ENCODE assay signal across 8 cellular contexts in the genomic region with DNA sequence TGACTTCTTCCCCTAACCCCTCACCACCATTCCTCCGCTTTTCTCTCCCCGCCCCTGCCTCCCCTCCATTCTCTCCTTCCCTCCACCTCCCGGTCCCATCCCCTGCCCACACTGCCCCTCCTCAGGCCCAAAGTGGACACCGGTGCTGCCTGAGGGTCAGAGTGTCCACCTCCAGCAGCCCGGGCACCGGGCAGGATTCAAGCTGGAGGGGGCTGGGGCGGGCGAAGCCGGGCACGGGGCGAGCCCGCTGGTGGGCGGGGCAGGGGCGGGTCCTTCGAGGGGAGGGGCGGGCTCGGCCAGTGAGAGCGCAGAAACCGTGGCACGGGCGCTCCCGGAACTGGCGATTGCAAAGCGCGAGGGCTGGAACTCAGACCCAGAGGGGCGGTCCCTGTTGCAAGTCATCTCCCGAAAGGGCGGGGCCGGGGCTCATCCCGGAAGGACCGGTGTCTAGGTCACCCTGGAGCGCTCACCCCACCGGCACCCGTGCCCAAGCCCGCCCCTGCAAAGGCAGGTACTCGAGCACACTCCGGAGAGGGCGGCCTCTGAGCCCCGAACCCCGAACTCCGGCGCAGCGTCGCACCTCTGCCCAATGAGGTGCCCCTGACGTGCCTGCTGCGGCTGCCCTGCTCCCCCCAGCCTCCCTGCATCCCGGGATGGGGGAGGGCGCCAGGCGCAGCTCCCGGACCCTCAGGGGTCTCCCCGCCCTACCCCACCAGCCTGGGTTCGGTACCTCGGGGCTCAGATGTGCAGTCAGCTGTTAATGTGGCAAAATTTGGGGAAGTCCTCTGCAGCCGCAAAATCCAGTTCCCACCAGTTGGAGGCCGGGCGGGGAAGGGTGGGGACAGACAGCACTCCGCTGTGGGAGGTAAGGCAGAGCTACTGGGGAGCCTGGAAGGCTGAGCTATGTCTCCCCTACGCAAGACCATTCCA. TPM values are rescaled to one million over a fixed set of nuclear protein-coding genes. Genes with fewer than 3 reads are reported as not detected.
DNase-seq lines count a peak whose midpoint lies in the region; ATAC-seq and TF ChIP-seq lines count a peak whose summit lies in the region.

No MANE protein-coding gene starts in this region.

- H3K4me1 ChIP-seq in neuron (ENCODE audit: insufficient read depth, low read length): peaks cover 15% of the 10 kb centered on the region

- DNase-seq in DMS79 treated with DMSO at 0.1 percent for 48 hours (lab: John Stamatoyannopoulos, UW) (peak; percentile 58), KBM-7 (peak; percentile 83), RPMI8226 (peak; percentile 95), fibroblast of villous mesenchyme (ENCODE audit: low read depth) (peak; percentile 91), stromal cell of bone marrow (ENCODE audit: low read depth) (peak; percentile 83)
- DNase-seq in activated T-helper 9 cell treated with anti-CD3 and anti-CD28 coated beads, Interleukin-2, amount 50 U/mL, for 16 hours (ENCODE audit: low read depth): peak; percentile 89

- no peaks in the 10 kb centered on the region for H3K36me3 ChIP-seq in neuron (ENCODE audit: insufficient read depth, low read length)

- TF ChIP-seq CTCF in fibroblast of villous mesenchyme (IDR thresholded peaks at IDR 0.05; ENCODE audit: insufficient read depth, low read depth, low read length): no peak

- peak overlapping the region; percentile 63 for H2AFZ ChIP-seq in neuron (ENCODE audit: low read depth, low read length)

- no peaks in the 10 kb centered on the region for H3K27me3 ChIP-seq in neuron (ENCODE audit: insufficient read depth, low read length)

- peak; percentile 98 for ATAC-seq in GM21723 (IDR thresholded peaks at IDR 0.05; ENCODE audit: unreplicated experiment)

- no peaks in the 10 kb centered on the region for H3K9me3 ChIP-seq in neuron (ENCODE audit: low read length)

- H3K4me3 ChIP-seq in fibroblast of villous mesenchyme (ENCODE audit: low read depth, low read length) (peak overlapping the region; percentile 71), neuron (ENCODE audit: low read length) (peak overlapping the region; percentile 49)

- in situ Hi-C loops in KBM-7 (cut with MboI; ENCODE audit: low pct_unique_long_range_greater_than_20kb, low sequenced_read_pairs): no loop called here

RNA-seq across cellular contexts. Expression of a gene that starts 16.5 kb away (rescaled TPM):
- 3.9 and 8.7 TPM in 2 replicates for total RNA-seq in fibroblast of villous mesenchyme

RNA-seq across cellular contexts. Expression of a gene that starts 27.1 kb away (rescaled TPM):
- 7.3 and 13.2 TPM in 2 replicates for total RNA-seq in fibroblast of villous mesenchyme

Comparison
In these comparisons a context has a peak if more than half of its experiments do, and no peak if none do; other contexts are left out.
1. Peak in every context shown above with its lines: DNase-seq, ATAC-seq and H3K4me3 ChIP-seq.